Comparison of ENCODE assay signal across 1 cellular context in genomic region chr14:94388896-94389469, GRCh38.
TF ChIP-seq lines count a peak whose summit lies in the region.

No MANE protein-coding gene starts in this region.

TF ChIP-seq in H1, 55 proteins besides CTCF, POLR2A, EP300 and RAD21:
- TF ChIP-seq TEAD4 (IDR thresholded peaks at IDR 0.05; ENCODE audit: low read depth, low read length) = no peak
- TF ChIP-seq SP2 (IDR thresholded peaks at IDR 0.05; ENCODE audit: low read length) = no peak
- TF ChIP-seq POU5F1 (IDR thresholded peaks at IDR 0.05; ENCODE audit: low read depth, low read length) = no peak
- TF ChIP-seq CHD7 (IDR thresholded peaks at IDR 0.05; ENCODE audit: insufficient replicate concordance, low read length) = no peak
- TF ChIP-seq SIRT6 (IDR thresholded peaks at IDR 0.05; ENCODE audit: low read length) = no peak
- no peak for TF ChIP-seq RFX5 (IDR thresholded peaks at IDR 0.05; ENCODE audit: borderline replicate concordance, low read depth, low read length)
- no peak for TF ChIP-seq FOSL1 (IDR thresholded peaks at IDR 0.05; ENCODE audit: insufficient read depth, low read depth, low read length)
- TF ChIP-seq CREB1 (IDR thresholded peaks at IDR 0.05) = no peak
- TF ChIP-seq CBX8 (IDR thresholded peaks at IDR 0.05; ENCODE audit: borderline replicate concordance, low read depth, low read length) = no peak
- TF ChIP-seq SP4 (IDR thresholded peaks at IDR 0.05; ENCODE audit: low read length) = no peak
- no peak for TF ChIP-seq E2F6 (IDR thresholded peaks at IDR 0.05)
- TF ChIP-seq RNF2 (IDR thresholded peaks at IDR 0.05; ENCODE audit: borderline replicate concordance, low read depth, low read length, missing control alignments, poor library complexity, severe bottlenecking) = no peak
